In genomic region chr14:30138517-30138916, GRCh38 we compare ENCODE assay signal across 20 cellular contexts.
"Had no signal": no experiment of that assay in that cellular context is flagged by ENCODE, and none has a peak within 500 bp of the region (broad histone marks: within the 10 kb centered on the region; RNA-seq: fewer than 3 reads in every experiment).

No MANE protein-coding gene starts in this region.

- H3K27ac ChIP-seq: ascending aorta, prostate gland, skin epidermis, suprapubic skin had no signal

- H3K36me3 ChIP-seq: ascending aorta, prostate gland, suprapubic skin had no signal

- ATAC-seq: esophagus mucosa, left ventricle myocardium superior, mucosa of descending colon, right cardiac atrium, T-cell had no signal

- H3K4me3 ChIP-seq: ascending aorta, mucosa of descending colon, prostate gland, skin epidermis, suprapubic skin had no signal

- H3K9me3 ChIP-seq: ascending aorta, prostate gland, suprapubic skin had no signal

- H3K27me3 ChIP-seq: ascending aorta, suprapubic skin had no signal

- DNase-seq: activated CD4-positive, CD25-positive, alpha-beta regulatory T cell treated with anti-CD3 and anti-CD28 coated beads, Interleukin-2, amount 50 U/mL, for 72 hours; activated CD8-positive, alpha-beta memory T cell treated with anti-CD3 and anti-CD28 coated beads for 24 hours; activated CD8-positive, alpha-beta memory T cell treated with anti-CD3 and anti-CD28 coated beads, Interleukin-2, amount 50 U/mL, for 48 hours; activated effector memory CD4-positive, alpha-beta T cell treated with anti-CD3 and anti-CD28 coated beads, Interleukin-2, amount 50 U/mL, for 16 hours; activated T-cell treated with anti-CD3 and anti-CD28 coated beads, Interleukin-2, amount 50 U/mL, for 48 hours; effector CD4-positive, alpha-beta T cell; immature natural killer cell; kidney glomerular epithelial cell; left ventricle myocardium superior; mesenchymal stem cell; mucosa of descending colon; naive B cell; right cardiac atrium; T-cell; T-helper 9 cell had no signal

- H3K4me1 ChIP-seq: ascending aorta, prostate gland, suprapubic skin had no signal
